ENCODE assay signal across 14 cellular contexts in the genomic region with DNA sequence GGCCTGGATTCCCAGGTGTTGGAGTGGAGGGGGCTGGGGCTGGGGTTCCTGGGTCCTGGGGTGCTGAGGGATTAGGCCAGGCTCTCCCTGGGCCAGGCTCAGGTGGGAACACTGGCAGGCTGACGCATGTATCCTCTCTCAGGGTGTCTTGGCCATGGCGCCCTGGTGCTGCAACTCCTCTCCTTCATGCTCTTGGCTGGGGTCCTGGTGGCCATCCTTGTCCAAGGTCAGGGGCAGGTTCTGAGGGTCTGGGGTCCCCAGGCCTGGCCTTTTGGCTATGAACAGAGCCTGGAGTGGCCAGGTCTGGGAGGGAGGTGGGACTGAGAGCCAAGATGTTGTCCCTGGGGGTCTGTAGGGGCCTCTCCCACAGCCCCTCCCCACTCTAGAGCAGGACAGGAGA. TPM values are rescaled to one million over a fixed set of nuclear protein-coding genes. Genes with fewer than 3 reads are reported as not detected.
"Had no signal": no experiment of that assay in that cellular context is flagged by ENCODE, and none has a peak within 500 bp of the region (broad histone marks: within the 10 kb centered on the region; RNA-seq: fewer than 3 reads in every experiment).

No MANE protein-coding gene starts in this region.

RNA-seq across cellular contexts. Expression of a gene that starts 2.0 kb away (rescaled TPM):
- total RNA-seq: activated CD4-positive, alpha-beta memory T cell treated with anti-CD3 and anti-CD28 coated beads for 36 hours; activated CD4-positive, alpha-beta memory T cell treated with anti-CD3 and anti-CD28 coated beads, Interleukin-2, amount 10 ng/mL, durations not matched to agents 7 days and 5 days; activated CD4-positive, alpha-beta T cell treated with anti-CD3 and anti-CD28 coated beads for 36 hours; activated CD4-positive, alpha-beta T cell treated with anti-CD3 and anti-CD28 coated beads, Interleukin-2, amount 10 ng/mL, durations not matched to agents 24 days and 14 days; activated CD4-positive, alpha-beta T cell treated with anti-CD3 and anti-CD28 coated beads, Interleukin-2, amount 10 ng/mL, durations not matched to agents 7 days and 5 days; activated CD8-positive, alpha-beta memory T cell treated with anti-CD3 and anti-CD28 coated beads for 36 hours; activated CD8-positive, alpha-beta memory T cell treated with anti-CD3 and anti-CD28 coated beads, Interleukin-2, amount 10 ng/mL, durations not matched to agents 7 days and 5 days; activated CD8-positive, alpha-beta T cell treated with anti-CD3 and anti-CD28 coated beads for 36 hours; activated CD8-positive, alpha-beta T cell treated with anti-CD3 and anti-CD28 coated beads, Interleukin-2, amount 10 ng/mL, durations not matched to agents 7 days and 5 days; T-helper 1 cell treated with Interleukin-12 subunit alpha and Interleukin-12 subunit beta and Interleukin-4 antibody, amounts not matched to agents 30 ng/mL and 1 ng/mL, for 36 hours; T-helper 2 cell treated with Interferon-gamma antibody and Interleukin-4, amounts not matched to agents 100 ng/mL and 5 ng/mL, for 36 hours; WTC11 had no signal

RNA-seq across cellular contexts. Expression of a gene that starts 17.7 kb away (rescaled TPM):
- total RNA-seq: activated CD4-positive, alpha-beta memory T cell treated with anti-CD3 and anti-CD28 coated beads for 36 hours; activated CD4-positive, alpha-beta memory T cell treated with anti-CD3 and anti-CD28 coated beads, Interleukin-2, amount 10 ng/mL, durations not matched to agents 7 days and 5 days; activated CD4-positive, alpha-beta T cell treated with anti-CD3 and anti-CD28 coated beads for 36 hours; activated CD4-positive, alpha-beta T cell treated with anti-CD3 and anti-CD28 coated beads, Interleukin-2, amount 10 ng/mL, durations not matched to agents 24 days and 14 days; activated CD4-positive, alpha-beta T cell treated with anti-CD3 and anti-CD28 coated beads, Interleukin-2, amount 10 ng/mL, durations not matched to agents 7 days and 5 days; activated CD8-positive, alpha-beta memory T cell treated with anti-CD3 and anti-CD28 coated beads for 36 hours; activated CD8-positive, alpha-beta memory T cell treated with anti-CD3 and anti-CD28 coated beads, Interleukin-2, amount 10 ng/mL, durations not matched to agents 7 days and 5 days; activated CD8-positive, alpha-beta T cell treated with anti-CD3 and anti-CD28 coated beads for 36 hours; activated CD8-positive, alpha-beta T cell treated with anti-CD3 and anti-CD28 coated beads, Interleukin-2, amount 10 ng/mL, durations not matched to agents 7 days and 5 days; T-helper 1 cell treated with Interleukin-12 subunit alpha and Interleukin-12 subunit beta and Interleukin-4 antibody, amounts not matched to agents 30 ng/mL and 1 ng/mL, for 36 hours; T-helper 17 cell; T-helper 2 cell treated with Interferon-gamma antibody and Interleukin-4, amounts not matched to agents 100 ng/mL and 5 ng/mL, for 36 hours; WTC11 had no signal

RNA-seq across cellular contexts. Expression of a gene that starts 33.1 kb away (rescaled TPM):
- total RNA-seq: activated CD4-positive, alpha-beta memory T cell treated with anti-CD3 and anti-CD28 coated beads for 36 hours; activated CD4-positive, alpha-beta memory T cell treated with anti-CD3 and anti-CD28 coated beads, Interleukin-2, amount 10 ng/mL, durations not matched to agents 7 days and 5 days; activated CD4-positive, alpha-beta T cell treated with anti-CD3 and anti-CD28 coated beads for 36 hours; activated CD4-positive, alpha-beta T cell treated with anti-CD3 and anti-CD28 coated beads, Interleukin-2, amount 10 ng/mL, durations not matched to agents 24 days and 14 days; activated CD4-positive, alpha-beta T cell treated with anti-CD3 and anti-CD28 coated beads, Interleukin-2, amount 10 ng/mL, durations not matched to agents 7 days and 5 days; activated CD8-positive, alpha-beta memory T cell treated with anti-CD3 and anti-CD28 coated beads for 36 hours; activated CD8-positive, alpha-beta memory T cell treated with anti-CD3 and anti-CD28 coated beads, Interleukin-2, amount 10 ng/mL, durations not matched to agents 7 days and 5 days; activated CD8-positive, alpha-beta T cell treated with anti-CD3 and anti-CD28 coated beads for 36 hours; activated CD8-positive, alpha-beta T cell treated with anti-CD3 and anti-CD28 coated beads, Interleukin-2, amount 10 ng/mL, durations not matched to agents 7 days and 5 days; T-cell; T-helper 1 cell treated with Interleukin-12 subunit alpha and Interleukin-12 subunit beta and Interleukin-4 antibody, amounts not matched to agents 30 ng/mL and 1 ng/mL, for 36 hours; T-helper 17 cell; T-helper 2 cell treated with Interferon-gamma antibody and Interleukin-4, amounts not matched to agents 100 ng/mL and 5 ng/mL, for 36 hours had no signal
